14 cellular contexts compared by ENCODE assay signal in the genomic region with DNA sequence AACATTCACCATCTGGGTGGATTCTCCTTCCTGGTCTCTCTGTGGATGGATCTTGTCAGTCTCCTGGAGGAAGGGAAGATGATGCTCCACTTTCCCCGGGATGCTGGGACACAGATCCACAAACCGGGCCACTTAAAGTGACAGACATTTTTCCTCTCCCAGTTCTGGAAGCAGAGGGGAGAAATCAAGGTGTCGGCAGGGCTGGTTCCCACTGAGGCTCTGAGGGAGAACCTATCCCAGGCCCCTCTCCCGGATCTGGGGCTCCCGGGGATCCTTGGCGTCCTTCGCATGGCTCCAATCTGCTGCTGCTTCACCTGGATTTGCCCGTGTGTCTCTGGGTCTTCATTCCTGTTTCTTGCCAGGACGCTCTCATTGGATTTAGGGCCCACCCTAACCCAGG.
"Had no signal": no experiment of that assay in that cellular context is flagged by ENCODE, and none has a peak within 500 bp of the region (broad histone marks: within the 10 kb centered on the region; RNA-seq: fewer than 3 reads in every experiment).

No MANE protein-coding gene starts in this region.

- FAIRE-seq: astrocyte, TTC549, urothelium cell line had no signal

- H3K27ac ChIP-seq: cardiac muscle cell, left lung, testis had no signal

- H3K9me3 ChIP-seq: left lung, testis had no signal

- H3K36me3 ChIP-seq: cardiac muscle cell, left lung had no signal

- DNase-seq: activated CD4-positive, alpha-beta T cell treated with anti-CD3 and anti-CD28 coated beads, Interleukin-2, amount 50 U/mL, for 48 hours; activated naive CD4-positive, alpha-beta T cell treated with anti-CD3 and anti-CD28 coated beads for 36 hours; erythroblast; left lung; stimulated activated CD4-positive, alpha-beta T cell treated with anti-CD3 and anti-CD28 coated beads, Interleukin-12 subunit alpha, Interleukin-12 subunit beta, amount 100 ng/mL, for 4 hours; stimulated activated CD4-positive, alpha-beta T cell treated with anti-CD3 and anti-CD28 coated beads, Interleukin-2, amount 100 ng/mL, for 48 hours; T-helper 2 cell; testis had no signal

- ATAC-seq: activated CD4-positive, CD25-positive, alpha-beta regulatory T cell treated with anti-CD3 and anti-CD28 coated beads, Interleukin-2, amount 50 U/mL, for 24 hours; left lung; natural killer cell treated with Interleukin-12 subunit alpha and Interleukin-12 subunit beta and Interleukin-15 and Interleukin-18, amount 100 ng/mL, for 72 hours had no signal

- H3K27me3 ChIP-seq: testis had no signal

- H3K4me3 ChIP-seq: cardiac muscle cell, left lung, testis had no signal
